Comparison of ENCODE assay signal across 11 cellular contexts in the genomic region with DNA sequence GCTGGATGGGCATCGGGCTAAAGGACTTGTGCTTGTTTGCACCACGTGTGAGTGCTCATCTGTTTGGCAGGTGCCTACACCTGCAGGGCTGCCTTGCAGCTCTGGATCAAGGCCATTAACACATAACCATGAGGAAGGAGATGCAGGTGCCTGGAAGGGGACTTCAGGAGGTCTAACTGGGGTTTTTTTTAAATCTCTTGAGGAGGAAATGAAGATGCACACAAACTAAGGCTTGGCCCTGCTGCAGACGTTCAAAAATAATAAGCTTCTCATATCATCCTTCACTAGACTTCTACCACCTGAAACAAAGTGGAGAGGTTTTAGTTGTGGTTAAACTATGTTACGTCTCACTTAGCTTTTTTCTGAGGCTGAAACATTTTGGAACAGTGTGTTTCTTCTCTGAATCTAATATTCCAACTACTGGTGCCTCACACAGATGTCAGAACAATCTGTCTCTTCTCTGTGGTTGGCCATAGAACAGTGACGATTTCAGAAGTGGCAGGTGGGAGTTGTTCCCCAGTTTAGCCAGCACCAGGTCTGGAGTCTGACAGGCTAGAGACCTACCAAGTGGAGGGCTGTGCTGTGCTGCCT. TPM values are rescaled to one million over a fixed set of nuclear protein-coding genes. Genes with fewer than 3 reads are reported as not detected.
DNase-seq lines count a peak whose midpoint lies in the region; ATAC-seq and TF ChIP-seq lines count a peak whose summit lies in the region.
"Had no signal": no experiment of that assay in that cellular context is flagged by ENCODE, and none has a peak within 500 bp of the region (broad histone marks: within the 10 kb centered on the region; RNA-seq: fewer than 3 reads in every experiment).

No MANE protein-coding gene starts in this region.

- peaks cover 18% of the 10 kb centered on the region for H3K36me3 ChIP-seq in SJCRH30

- no peaks in the 10 kb centered on the region for H3K9me3 ChIP-seq in SJCRH30 (replicated peaks)
- H3K9me3 ChIP-seq: HAP-1 had no signal

- no peak overlapping the region for H3K4me3 Mint-ChIP-seq in activated T-cell treated with anti-CD3 and anti-CD28 coated beads, Interleukin-2, amount 50 U/mL, for 4 hours
- peak overlapping the region; percentile 27 to 48 for H3K4me3 Mint-ChIP-seq in stimulated activated naive CD8-positive, alpha-beta T cell treated with anti-CD3 and anti-CD28 coated beads, Interleukin-15, amount 100 ng/mL, for 72 hours
- H3K4me3 Mint-ChIP-seq in chondrocyte (ENCODE audit: unreplicated experiment): no peak overlapping the region
- H3K4me3 Mint-ChIP-seq: CD4-positive, CD25-positive, alpha-beta regulatory T cell had no signal

- H3K9me3 Mint-ChIP-seq in activated T-cell treated with anti-CD3 and anti-CD28 coated beads, Interleukin-2, amount 50 U/mL, for 4 hours: no peaks in the 10 kb centered on the region
- no peaks in the 10 kb centered on the region for H3K9me3 Mint-ChIP-seq in stimulated activated naive CD8-positive, alpha-beta T cell treated with anti-CD3 and anti-CD28 coated beads, Interleukin-15, amount 100 ng/mL, for 72 hours
- H3K9me3 Mint-ChIP-seq in chondrocyte (ENCODE audit: low read depth): no peaks in the 10 kb centered on the region

- peak; percentile 25 to 27 for ATAC-seq in activated T-cell treated with anti-CD3 and anti-CD28 coated beads, Interleukin-2, amount 50 U/mL, for 4 hours
- peak; percentile 49 for ATAC-seq in HG02610 (IDR thresholded peaks at IDR 0.05; ENCODE audit: unreplicated experiment)
- ATAC-seq in stimulated activated naive CD8-positive, alpha-beta T cell treated with anti-CD3 and anti-CD28 coated beads, Interleukin-15, amount 100 ng/mL, for 72 hours: peak; percentile 71
- no peak for ATAC-seq in HG03039 (IDR thresholded peaks at IDR 0.05; ENCODE audit: unreplicated experiment)

- TF ChIP-seq CTCF in chondrocyte (IDR thresholded peaks at IDR 0.05): no peak

- H3K36me3 Mint-ChIP-seq in activated T-cell treated with anti-CD3 and anti-CD28 coated beads, Interleukin-2, amount 50 U/mL, for 4 hours (ENCODE audit: insufficient read depth): peaks cover 55% of the 10 kb centered on the region
- H3K36me3 Mint-ChIP-seq in chondrocyte (ENCODE audit: low read depth): peaks cover 12% of the 10 kb centered on the region

- no peaks in the 10 kb centered on the region for H3K27me3 Mint-ChIP-seq in activated T-cell treated with anti-CD3 and anti-CD28 coated beads, Interleukin-2, amount 50 U/mL, for 4 hours (ENCODE audit: low read depth)
- H3K27me3 Mint-ChIP-seq in stimulated activated naive CD8-positive, alpha-beta T cell treated with anti-CD3 and anti-CD28 coated beads, Interleukin-15, amount 100 ng/mL, for 72 hours: no peaks in the 10 kb centered on the region
- no peaks in the 10 kb centered on the region for H3K27me3 Mint-ChIP-seq in chondrocyte (ENCODE audit: low read depth)

- peak overlapping the region in 1 of 2 donors; percentile 20 for H3K27ac Mint-ChIP-seq in stimulated activated naive CD8-positive, alpha-beta T cell treated with anti-CD3 and anti-CD28 coated beads, Interleukin-15, amount 100 ng/mL, for 72 hours
- H3K27ac Mint-ChIP-seq in chondrocyte (ENCODE audit: unreplicated experiment): no peak overlapping the region

- DNase-seq in activated T-cell treated with anti-CD3 and anti-CD28 coated beads, Interleukin-2, amount 50 U/mL, for 4 hours: no peak
- no peak for DNase-seq in activated T-cell treated with anti-CD3 and anti-CD28 coated beads, Interleukin-2, amount 50 U/mL, for 48 hours
- DNase-seq in NCI-H146 treated with DMSO at 0.1 percent for 48 hours (lab: John Stamatoyannopoulos, UW; ENCODE audit: unreplicated experiment): peak; percentile 52
- no peak for DNase-seq in stimulated activated naive CD8-positive, alpha-beta T cell treated with anti-CD3 and anti-CD28 coated beads, Interleukin-15, amount 100 ng/mL, for 72 hours
- no peak for DNase-seq in SJCRH30
- DNase-seq in chondrocyte (ENCODE audit: low spot score): no peak
- DNase-seq: CD4-positive, CD25-positive, alpha-beta regulatory T cell had no signal

- no peaks in the 10 kb centered on the region for H3K27me3 ChIP-seq in SJCRH30

- H3K4me1 ChIP-seq in SJCRH30: peaks cover 15% of the 10 kb centered on the region
- H3K4me1 ChIP-seq: HAP-1 had no signal

- no peak overlapping the region for H3K27ac ChIP-seq in SJCRH30
- H3K27ac ChIP-seq: parathyroid adenoma had no signal

- H3K4me1 Mint-ChIP-seq in activated T-cell treated with anti-CD3 and anti-CD28 coated beads, Interleukin-2, amount 50 U/mL, for 4 hours (ENCODE audit: low read depth): peaks cover 42% of the 10 kb centered on the region
- peaks cover 66% of the 10 kb centered on the region for H3K4me1 Mint-ChIP-seq in stimulated activated naive CD8-positive, alpha-beta T cell treated with anti-CD3 and anti-CD28 coated beads, Interleukin-15, amount 100 ng/mL, for 72 hours
- peaks cover 34% of the 10 kb centered on the region for H3K4me1 Mint-ChIP-seq in chondrocyte (ENCODE audit: low read depth)

- H3K4me3 ChIP-seq in SJCRH30: no peak overlapping the region
- H3K4me3 ChIP-seq: HAP-1 had no signal

RNA-seq across cellular contexts. Expression of gene BCL2L11, which starts 36.5 kb away (rescaled TPM):
- total RNA-seq in activated T-cell treated with anti-CD3 and anti-CD28 coated beads, Interleukin-2, amount 50 U/mL, for 4 hours: 10 to 100 TPM; 63.3 to 68.9 (median 65.5) TPM
- total RNA-seq in SJCRH30 (2014; rRNA removed; shearing (Covaris generic)): 13.7 and 16.4 TPM in 2 replicates
- 10.8 to 19.2 TPM (median 11.4 TPM) in 3 replicates for total RNA-seq in chondrocyte

Comparison
In these comparisons a context has a peak if more than half of its experiments do, and no peak if none do; other contexts are left out.
1. H3K4me3 Mint-ChIP-seq: peak in stimulated activated naive CD8-positive, alpha-beta T cell treated with anti-CD3 and anti-CD28 coated beads, Interleukin-15, amount 100 ng/mL, for 72 hours (2 of 2); none in activated T-cell treated with anti-CD3 and anti-CD28 coated beads, Interleukin-2, amount 50 U/mL, for 4 hours (single experiment) and chondrocyte (single experiment).